8 cellular contexts compared by ENCODE assay signal in genomic region chr14:95157195-95157986, GRCh38. TPM values are rescaled to one million over a fixed set of nuclear protein-coding genes. Genes with fewer than 3 reads are reported as not detected.
A peak's percentile ranks its signal among the peaks of the same experiment; 100 is the strongest.
DNase-seq lines count a peak whose midpoint lies in the region; ATAC-seq and TF ChIP-seq lines count a peak whose summit lies in the region.

A gene with protein sequence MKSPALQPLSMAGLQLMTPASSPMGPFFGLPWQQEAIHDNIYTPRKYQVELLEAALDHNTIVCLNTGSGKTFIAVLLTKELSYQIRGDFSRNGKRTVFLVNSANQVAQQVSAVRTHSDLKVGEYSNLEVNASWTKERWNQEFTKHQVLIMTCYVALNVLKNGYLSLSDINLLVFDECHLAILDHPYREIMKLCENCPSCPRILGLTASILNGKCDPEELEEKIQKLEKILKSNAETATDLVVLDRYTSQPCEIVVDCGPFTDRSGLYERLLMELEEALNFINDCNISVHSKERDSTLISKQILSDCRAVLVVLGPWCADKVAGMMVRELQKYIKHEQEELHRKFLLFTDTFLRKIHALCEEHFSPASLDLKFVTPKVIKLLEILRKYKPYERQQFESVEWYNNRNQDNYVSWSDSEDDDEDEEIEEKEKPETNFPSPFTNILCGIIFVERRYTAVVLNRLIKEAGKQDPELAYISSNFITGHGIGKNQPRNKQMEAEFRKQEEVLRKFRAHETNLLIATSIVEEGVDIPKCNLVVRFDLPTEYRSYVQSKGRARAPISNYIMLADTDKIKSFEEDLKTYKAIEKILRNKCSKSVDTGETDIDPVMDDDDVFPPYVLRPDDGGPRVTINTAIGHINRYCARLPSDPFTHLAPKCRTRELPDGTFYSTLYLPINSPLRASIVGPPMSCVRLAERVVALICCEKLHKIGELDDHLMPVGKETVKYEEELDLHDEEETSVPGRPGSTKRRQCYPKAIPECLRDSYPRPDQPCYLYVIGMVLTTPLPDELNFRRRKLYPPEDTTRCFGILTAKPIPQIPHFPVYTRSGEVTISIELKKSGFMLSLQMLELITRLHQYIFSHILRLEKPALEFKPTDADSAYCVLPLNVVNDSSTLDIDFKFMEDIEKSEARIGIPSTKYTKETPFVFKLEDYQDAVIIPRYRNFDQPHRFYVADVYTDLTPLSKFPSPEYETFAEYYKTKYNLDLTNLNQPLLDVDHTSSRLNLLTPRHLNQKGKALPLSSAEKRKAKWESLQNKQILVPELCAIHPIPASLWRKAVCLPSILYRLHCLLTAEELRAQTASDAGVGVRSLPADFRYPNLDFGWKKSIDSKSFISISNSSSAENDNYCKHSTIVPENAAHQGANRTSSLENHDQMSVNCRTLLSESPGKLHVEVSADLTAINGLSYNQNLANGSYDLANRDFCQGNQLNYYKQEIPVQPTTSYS (N-terminal part only) (minus strand): TSS chr14:95157529. CDS start chr14:95133458, 24,071 bp downstream.

- H3K27me3 ChIP-seq in spleen (replicated peaks in 1 of 7) = no peaks in the 10 kb centered on the region

- H3K27me3 Mint-ChIP-seq in activated B cell treated with CpG ODN at 0.5 μM for 24 hours (no peaks in the 10 kb centered on the region), immature natural killer cell (ENCODE audit: low read depth in 3 of 3) (peaks cover 0 to 3% (median 0%) of the 10 kb centered on the region in 3 donors)

- peak; percentile 100 for DNase-seq in AG08395 (ENCODE audit: low spot score)
- DNase-seq in NCI-H226 = peak; percentile 85
- DNase-seq in activated B cell treated with CpG ODN at 0.5 μM for 24 hours = peak; percentile 96
- DNase-seq in cardiac fibroblast (ENCODE audit: low read depth in 2 of 2) = peak; percentile 94 to 96
- peak; percentile 95 for DNase-seq in immature natural killer cell
- DNase-seq in spleen = peak; percentile 96

- H3K4me1 Mint-ChIP-seq in activated B cell treated with CpG ODN at 0.5 μM for 24 hours (peaks cover 47% of the 10 kb centered on the region), immature natural killer cell (peaks cover 43 to 46% of the 10 kb centered on the region in 2 donors)

- peaks cover 17 to 60% (median 50%) of the 10 kb centered on the region in 6 donors for H3K4me1 ChIP-seq in spleen

- no peaks in the 10 kb centered on the region for H3K9me3 ChIP-seq in spleen

- H3K36me3 Mint-ChIP-seq in activated B cell treated with CpG ODN at 0.5 μM for 24 hours (ENCODE audit: low read depth) (peaks cover 5% of the 10 kb centered on the region), immature natural killer cell (no peaks in the 10 kb centered on the region)

- POLR2A ChIA-PET in activated B cell treated with CpG ODN at 0.5 μM for 24 hours (lab: Charles Lee) = interaction anchor here (0.5 to 2.3 kb wide), 14 partner anchors 8 to 1335 kb away, joined by 3 to 16 read pairs (median 4); partner anchors contain the start of genes CLMN and SYNE3

- TF ChIP-seq POLR2A in GM18951 (IDR thresholded peaks at IDR 0.05; ENCODE audit: extremely low read depth, insufficient read depth, insufficient read length) (peak; percentile 67), spleen (IDR thresholded peaks at IDR 0.05) (peak in 1 of 3 donors; percentile 62)

- no peaks in the 10 kb centered on the region for H3K36me3 ChIP-seq in spleen

- H3K4me3 Mint-ChIP-seq in activated B cell treated with CpG ODN at 0.5 μM for 24 hours (peak within 1 kb of the TSS; percentile 97), immature natural killer cell (peak within 1 kb of the TSS; percentile 95 to 99 (median 99))

- intact Hi-C loops in activated B cell treated with CpG ODN at 0.5 μM for 24 hours (cut with micrococcal nuclease) = loop anchor here (1.0 to 5.0 kb wide), 7 partner anchors 13 to 1639 kb away; partner anchors contain the start of genes PAPOLA, SYNE3 and VRK1
- intact Hi-C loops in spleen (cut with DNase I; ENCODE audit: low total_unique reads) = no loop called here

- H3K27ac ChIP-seq in spleen = peak within 1 kb of the TSS; percentile 90 to 98 (median 96)

- peak within 1 kb of the TSS; percentile 68 to 78 for H3K4me3 ChIP-seq in cardiac fibroblast (replicated peaks in 1 of 2; ENCODE audit: low read depth in 2 of 2, low read length in 2 of 2)
- H3K4me3 ChIP-seq in spleen = peak within 1 kb of the TSS; percentile 54 to 91 (median 82)

- no peaks in the 10 kb centered on the region for H3K9me3 Mint-ChIP-seq in activated B cell treated with CpG ODN at 0.5 μM for 24 hours
- no peaks in the 10 kb centered on the region for H3K9me3 Mint-ChIP-seq in immature natural killer cell

- peak; percentile 77 for ATAC-seq in HG03175 (IDR thresholded peaks at IDR 0.05; ENCODE audit: unreplicated experiment)
- ATAC-seq in activated B cell treated with CpG ODN at 0.5 μM for 24 hours (ENCODE audit: low read depth) = peak; percentile 87

- peak within 1 kb of the TSS; percentile 100 for H3K27ac Mint-ChIP-seq in activated B cell treated with CpG ODN at 0.5 μM for 24 hours
- H3K27ac Mint-ChIP-seq in immature natural killer cell = peak within 1 kb of the TSS; percentile 97 to 100 (median 98)

- in situ Hi-C loops in GM18951 (cut with MboI; ENCODE audit: low sequenced_read_pairs, unreplicated experiment) = no loop called here

- TF ChIP-seq CTCF in activated B cell treated with CpG ODN at 0.5 μM for 24 hours (IDR thresholded peaks at IDR 0.05) (no peak), cardiac fibroblast (IDR thresholded peaks at IDR 0.05; ENCODE audit: low read depth, low read length) (no peak), spleen (IDR thresholded peaks at IDR 0.05 in 8 of 11, conservative IDR thresholded peaks at IDR 0.05 in 3 of 11) (peak in 3 of 11 experiments; percentile 14 to 25 (median 15))

- CTCF ChIA-PET in activated B cell treated with CpG ODN at 0.5 μM for 24 hours (lab: Charles Lee) = interaction anchor here (0.8 to 1.2 kb wide), 2 partner anchors 14 to 204 kb away, joined by 3 read pairs; no protein-coding TSS in a partner anchor

- 0% methylated on average over 11 to 93 of the region's 93 CpGs for WGBS in spleen, 5 donors

RNA-seq across cellular contexts. Expression of the gene that starts here (rescaled TPM):
- total RNA-seq in activated B cell treated with CpG ODN at 0.5 μM for 24 hours (67.3 and 69.6 TPM in 2 replicates), spleen (100 to 1,000 TPM in 1 of 7 donors, 10 to 100 TPM in 6; 61.1 to 124 (median 91.9) TPM)
- polyA plus RNA-seq in immature natural killer cell (10 to 100 TPM in 1 of 3 donors, 1 to 10 TPM in 2; 6.5 to 11.7 (median 7.0) TPM), spleen (10 to 100 TPM in 1 of 3 donors, 1 to 10 TPM in 2; 7.1 to 10.3 (median 8.3) TPM)

Comparison
In these comparisons a context has a peak if more than half of its experiments do, and no peak if none do; other contexts are left out.
1. Peak in every context shown above with its lines: DNase-seq, ATAC-seq, H3K4me3 ChIP-seq and H3K27ac ChIP-seq.